ENCODE assay signal across 2 cellular contexts in genomic region chr2:10003206-10004125, GRCh38.
A peak's percentile ranks its signal among the peaks of the same experiment; 100 is the strongest.
TF ChIP-seq lines count a peak whose summit lies in the region.

No MANE protein-coding gene starts in this region.

TF ChIP-seq in liver, 16 proteins besides CTCF, POLR2A, EP300 and RAD21:
- TF ChIP-seq RXRA (IDR thresholded peaks at IDR 0.05) (peak; percentile 40 to 84), SP1 (IDR thresholded peaks at IDR 0.05) (peak; percentile 38), HNF4A (conservative IDR thresholded peaks at IDR 0.05) (peak in 1 of 2 donors; percentile 47), FOXA2 (IDR thresholded peaks at IDR 0.05) (no peak)

TF ChIP-seq in HepG2, 621 proteins besides CTCF, POLR2A, EP300 and RAD21:
- TF ChIP-seq ZNF33A (CRISPR knock-in tag; IDR thresholded peaks at IDR 0.05; ENCODE audit: borderline replicate concordance) (no peak), ELF4 (CRISPR knock-in tag; IDR thresholded peaks at IDR 0.05; ENCODE audit: borderline replicate concordance) (no peak), IKZF1 (IDR thresholded peaks at IDR 0.05) (no peak), ZNF883 (CRISPR knock-in tag; IDR thresholded peaks at IDR 0.05; ENCODE audit: not compliant biosample characterization) (no peak)
